8 cellular contexts compared by ENCODE assay signal in genomic region chr4:61202100-61202637, GRCh38. TPM values are rescaled to one million over a fixed set of nuclear protein-coding genes. Genes with fewer than 3 reads are reported as not detected.
DNase-seq lines count a peak whose midpoint lies in the region; ATAC-seq and TF ChIP-seq lines count a peak whose summit lies in the region.

No MANE protein-coding gene starts in this region.

- H3K4me3 ChIP-seq in cardiac fibroblast (replicated peaks in 1 of 2; ENCODE audit: low read depth in 2 of 2, low read length in 2 of 2): peak overlapping the region; percentile 64 to 73

- peak; percentile 35 for TF ChIP-seq CTCF in cardiac fibroblast (IDR thresholded peaks at IDR 0.05; ENCODE audit: low read depth, low read length)

- ATAC-seq in HG03378 (IDR thresholded peaks at IDR 0.05; ENCODE audit: unreplicated experiment) (no peak), GM19397 (IDR thresholded peaks at IDR 0.05; ENCODE audit: unreplicated experiment) (no peak)

- DNase-seq in DMS153 (lab: John Stamatoyannopoulos, UW) (peak; percentile 6), DMS153 treated with DMSO at 0.1 percent for 48 hours (lab: John Stamatoyannopoulos, UW; ENCODE audit: unreplicated experiment) (no peak), cardiac fibroblast (ENCODE audit: low read depth in 2 of 2) (peak; percentile 9 to 53), SIG-M5 treated with dmso at 0.1 percent for 504 hours (lab: John Stamatoyannopoulos, UW; ENCODE audit: unreplicated experiment) (no peak)

- H3K27ac ChIP-seq in layer of hippocampus (ENCODE audit: low read depth, low read length): peak overlapping the region; percentile 57
- peak overlapping the region; percentile 78 for H3K27ac ChIP-seq in temporal lobe (ENCODE audit: low read depth, low read length)

- H3K27me3 ChIP-seq in layer of hippocampus (ENCODE audit: control insufficient read depth, insufficient read depth, low read length): no peaks in the 10 kb centered on the region

RNA-seq across cellular contexts. Expression of gene ADGRL3, which starts 2.0 kb away (rescaled TPM):
- 226 TPM for total RNA-seq in temporal lobe

Comparison
In these comparisons a context has a peak if more than half of its experiments do, and no peak if none do; other contexts are left out.
1. DNase-seq: peak in DMS153 (single experiment) and cardiac fibroblast (2 of 2); none in DMS153 treated with DMSO at 0.1 percent for 48 hours (single experiment) and SIG-M5 treated with dmso at 0.1 percent for 504 hours (single experiment).